ENCODE assay signal across 17 cellular contexts in genomic region chr21:34788879-34789278, GRCh38.
A peak's percentile ranks its signal among the peaks of the same experiment; 100 is the strongest.
DNase-seq lines count a peak whose midpoint lies in the region; ATAC-seq, FAIRE-seq and TF ChIP-seq lines count a peak whose summit lies in the region.
"Had no signal": no experiment of that assay in that cellular context is flagged by ENCODE, and none has a peak within 500 bp of the region (broad histone marks: within the 10 kb centered on the region; RNA-seq: fewer than 3 reads in every experiment).

No MANE protein-coding gene starts in this region.

- TF ChIP-seq RAD21 in HepG2 (CRISPR knock-in tag; IDR thresholded peaks at IDR 0.05): no peak

- H3K4me1 ChIP-seq in breast epithelium (peaks cover 0 to 1% of the 10 kb centered on the region in 2 donors), Panc1 (ENCODE audit: control insufficient read depth, insufficient read depth, low read length) (no peaks in the 10 kb centered on the region), HepG2 (ENCODE audit: insufficient read depth, low read length) (peaks cover 36% of the 10 kb centered on the region)

- no peak for ATAC-seq in Panc1
- ATAC-seq in HepG2: no peak
- no peak for ATAC-seq in GM19023 (IDR thresholded peaks at IDR 0.05; ENCODE audit: unreplicated experiment)

- no peaks in the 10 kb centered on the region for H3K9me3 Mint-ChIP-seq in MCF 10A (ENCODE audit: unreplicated experiment)

- POLR2A ChIA-PET in MCF 10A (lab: Yijun Ruan, JAX) (interaction anchor here (0.7 to 1.1 kb wide), 2 partner anchors 41 to 59 kb away, joined by 3 read pairs; no protein-coding TSS in a partner anchor), Panc1 (lab: Charles Lee) (no interaction called here), HepG2 (lab: Yijun Ruan, JAX) (no interaction called here)

- in situ Hi-C loops in Panc1 (cut with HindIII; ENCODE audit: low pct_unique_long_range_greater_than_20kb, low sequenced_read_pairs): no loop called here
- in situ Hi-C loops in HepG2 (cut with HindIII; ENCODE audit: extremely low pct_ligation_motif_present, low pct_unique_long_range_greater_than_20kb): no loop called here

- no peak overlapping the region for H3K4me2 ChIP-seq in HepG2 (ENCODE audit: low read depth, low read length)
- H3K4me2 ChIP-seq: SK-N-SH had no signal

- H3K4me3 ChIP-seq in breast epithelium (no peak overlapping the region), Panc1 (ENCODE audit: low read depth in 2 of 2, low read length in 2 of 2) (no peak overlapping the region), HepG2 (replicated peaks in 1 of 3; ENCODE audit: insufficient read depth in 1 of 3, low read depth in 2 of 3, low read length in 3 of 3) (no peak overlapping the region)

- DNase-seq in MCF 10A (ENCODE audit: unreplicated experiment) (no peak), breast epithelium (ENCODE audit: low spot score in 2 of 2) (no peak), Panc1 (ENCODE audit: low read depth, low spot score) (no peak), HepG2 (ENCODE audit: low spot score) (no peak), iPS-NIHi11 (ENCODE audit: low spot score) (no peak), NCI-H1048 (lab: John Stamatoyannopoulos, UW) (no peak)
- DNase-seq: EL, MV-4-11, NCI-H1417 treated with DMSO at 0.1 percent for 48 hours, NCI-H2029 treated with DMSO at 0.1 percent for 48 hours, NCI-H2171 treated with DMSO at 0.1 percent for 48 hours, NCI-H446 treated with DMSO at 0.1 percent for 48 hours, Right ventricle myocardium superior, SK-N-SH had no signal

- H3K4me1 Mint-ChIP-seq in MCF 10A (ENCODE audit: insufficient read depth, unreplicated experiment): no peaks in the 10 kb centered on the region

- H3K36me3 Mint-ChIP-seq in MCF 10A (ENCODE audit: insufficient read depth, unreplicated experiment): peaks cover 46% of the 10 kb centered on the region

- no peak overlapping the region for H3K27ac ChIP-seq in breast epithelium
- no peak overlapping the region for H3K27ac ChIP-seq in Panc1 (ENCODE audit: low read length)
- no peak overlapping the region for H3K27ac ChIP-seq in HepG2 (ENCODE audit: extremely low read length, insufficient read depth, low read length)

- TF ChIP-seq CTCF in MCF 10A (IDR thresholded peaks at IDR 0.05; ENCODE audit: unreplicated experiment): no peak
- no peak for TF ChIP-seq CTCF in breast epithelium (IDR thresholded peaks at IDR 0.05)
- TF ChIP-seq CTCF in Panc1 (IDR thresholded peaks at IDR 0.05): no peak
- TF ChIP-seq CTCF in HepG2 (CRISPR knock-in tag; IDR thresholded peaks at IDR 0.05): no peak

- intact Hi-C loops in MCF 10A (cut with micrococcal nuclease) (no loop called here), breast epithelium (cut with DNase I; ENCODE audit: low total_unique reads) (no loop called here), Panc1 (cut with micrococcal nuclease; ENCODE audit: unreplicated experiment) (no loop called here), HepG2 (cut with micrococcal nuclease; ENCODE audit: unreplicated experiment) (no loop called here)

- H3K36me3 ChIP-seq in breast epithelium: peaks cover 8% of the 10 kb centered on the region
- H3K36me3 ChIP-seq in Panc1 (ENCODE audit: control insufficient read depth, insufficient read depth, low read length): no peaks in the 10 kb centered on the region; the same call in 1 of the 2 replicates
- H3K36me3 ChIP-seq in HepG2 (replicated peaks in 1 of 2; ENCODE audit: control insufficient read depth in 1 of 2, insufficient read depth in 2 of 2, low read length in 2 of 2): peaks cover 2 to 4% of the 10 kb centered on the region in 2 experiments; a peak in 2 of 5 replicates

- no peaks in the 10 kb centered on the region for H3K27me3 Mint-ChIP-seq in MCF 10A (ENCODE audit: insufficient read depth, unreplicated experiment)

- no peak overlapping the region for H2AFZ ChIP-seq in HepG2 (ENCODE audit: low read length)

- TF ChIP-seq EP300 in HepG2 (IDR thresholded peaks at IDR 0.05; ENCODE audit: low read depth in 2 of 2, low read length in 2 of 2): no peak
- TF ChIP-seq EP300 in HepG2 (CRISPR knock-in tag; IDR thresholded peaks at IDR 0.05; ENCODE audit: borderline replicate concordance): no peak

- no peaks in the 10 kb centered on the region for H4K20me1 ChIP-seq in HepG2 (ENCODE audit: insufficient read depth, low read length)

- no peak overlapping the region for H3K9ac ChIP-seq in HepG2 (ENCODE audit: insufficient read depth, low read depth, low read length)
- H3K9ac ChIP-seq: SK-N-SH had no signal

- no peaks in the 10 kb centered on the region for H3K27me3 ChIP-seq in breast epithelium
- no peaks in the 10 kb centered on the region for H3K27me3 ChIP-seq in Panc1 (ENCODE audit: control insufficient read depth, insufficient read depth, low read length)
- H3K27me3 ChIP-seq in HepG2 (ENCODE audit: control insufficient read depth in 1 of 2, insufficient read depth in 2 of 2, low read length in 2 of 2): no peaks in the 10 kb centered on the region

- H3K27ac Mint-ChIP-seq in MCF 10A (ENCODE audit: low read depth, unreplicated experiment): peak overlapping the region; percentile 69

- no peak for FAIRE-seq in HepG2 (lab: Jason Lieb, UNC)
- FAIRE-seq: H54 had no signal

- CTCF ChIA-PET in MCF 10A (lab: Yijun Ruan, JAX): no interaction called here
- CTCF ChIA-PET in Panc1 (lab: Charles Lee): no interaction called here
- CTCF ChIA-PET in HepG2 (lab: Yijun Ruan, JAX; ENCODE audit: low intra/inter-chr PET ratio, low total read pairs): no interaction called here

- no TSS peak for BruUV-seq in MCF 10A (replicated peaks; lab: Mats Ljungman, UMichigan)
- TSS peak; percentile 64 for BruUV-seq in Panc1 (replicated peaks; lab: Mats Ljungman, UMichigan)
- no TSS peak for BruUV-seq in HepG2 (replicated peaks; lab: Mats Ljungman, UMichigan)

- H3K4me3 Mint-ChIP-seq in MCF 10A (ENCODE audit: unreplicated experiment): no peak overlapping the region
- H3K4me3 Mint-ChIP-seq: CD14-positive monocyte had no signal

- WGBS in HepG2 (ENCODE audit: low lambda C conversion rate): 97% methylated on average over 1 of the region's 1 CpG

- H3K79me2 ChIP-seq in HepG2 (ENCODE audit: insufficient read depth, low read length): no peaks in the 10 kb centered on the region

- H3K9me3 ChIP-seq in breast epithelium: no peaks in the 10 kb centered on the region
- H3K9me3 ChIP-seq in Panc1 (ENCODE audit: control insufficient read depth, insufficient read depth, low read depth, low read length): no peaks in the 10 kb centered on the region
- H3K9me3 ChIP-seq in HepG2 (ENCODE audit: low read length): no peaks in the 10 kb centered on the region
- H3K9me3 ChIP-seq: SK-N-SH had no signal

- TF ChIP-seq POLR2A in breast epithelium (IDR thresholded peaks at IDR 0.05) (no peak), HepG2 (IDR thresholded peaks at IDR 0.05; ENCODE audit: insufficient read depth in 1 of 2, low read depth in 2 of 2, low read length in 2 of 2) (no peak)

TF ChIP-seq in HepG2, 621 proteins besides CTCF, POLR2A, EP300 and RAD21:
- TF ChIP-seq ZNF142 (CRISPR knock-in tag; IDR thresholded peaks at IDR 0.05) (no peak), RBM22 (optimal IDR thresholded peaks at IDR 0.05; ENCODE audit: low read length) (peak; percentile 51)
TF ChIP-seq in HepG2: peak in this region for 1.
